22 cellular contexts compared by ENCODE assay signal in genomic region chr4:18285357-18285756, GRCh38.
"Had no signal": no experiment of that assay in that cellular context is flagged by ENCODE, and none has a peak within 500 bp of the region (broad histone marks: within the 10 kb centered on the region; RNA-seq: fewer than 3 reads in every experiment).

No MANE protein-coding gene starts in this region.

- H3K9me3 ChIP-seq: lower lobe of right lung, mucosa of descending colon had no signal

- FAIRE-seq: colon, endothelial cell of umbilical vein, frontal cortex, islet of Langerhans, keratinocyte had no signal

- H3K4me3 ChIP-seq: coronary artery, dorsolateral prefrontal cortex, esophagus muscularis mucosa, gastroesophageal sphincter, heart right ventricle, left lung, lower lobe of right lung, mucosa of descending colon had no signal

- DNase-seq: dermis blood vessel endothelial cell; dorsolateral prefrontal cortex; effector CD4-positive, alpha-beta T cell; effector memory CD4-positive, alpha-beta T cell; foreskin keratinocyte; heart right ventricle; hippocampal formation; left cardiac atrium; left lung; left ventricle myocardium superior; lower lobe of right lung; mesenchymal stem cell; mucosa of descending colon; naive B cell had no signal

- H3K4me1 ChIP-seq: esophagus muscularis mucosa, foreskin keratinocyte, gastroesophageal sphincter, heart right ventricle, left lung, lower lobe of right lung had no signal

- H3K27ac ChIP-seq: coronary artery, dorsolateral prefrontal cortex, esophagus muscularis mucosa, foreskin keratinocyte, gastroesophageal sphincter, heart right ventricle, left lung, lower lobe of right lung had no signal

- H3K27me3 ChIP-seq: esophagus muscularis mucosa, foreskin keratinocyte, gastroesophageal sphincter, heart right ventricle, left lung had no signal

- ATAC-seq: foreskin keratinocyte, gastroesophageal sphincter, heart right ventricle, left cardiac atrium, left lung, left ventricle myocardium superior, lower lobe of right lung, mucosa of descending colon had no signal

- H3K36me3 ChIP-seq: esophagus muscularis mucosa, gastroesophageal sphincter, heart right ventricle, left lung, lower lobe of right lung had no signal
